Comparison of ENCODE assay signal across 15 cellular contexts in the genomic region with DNA sequence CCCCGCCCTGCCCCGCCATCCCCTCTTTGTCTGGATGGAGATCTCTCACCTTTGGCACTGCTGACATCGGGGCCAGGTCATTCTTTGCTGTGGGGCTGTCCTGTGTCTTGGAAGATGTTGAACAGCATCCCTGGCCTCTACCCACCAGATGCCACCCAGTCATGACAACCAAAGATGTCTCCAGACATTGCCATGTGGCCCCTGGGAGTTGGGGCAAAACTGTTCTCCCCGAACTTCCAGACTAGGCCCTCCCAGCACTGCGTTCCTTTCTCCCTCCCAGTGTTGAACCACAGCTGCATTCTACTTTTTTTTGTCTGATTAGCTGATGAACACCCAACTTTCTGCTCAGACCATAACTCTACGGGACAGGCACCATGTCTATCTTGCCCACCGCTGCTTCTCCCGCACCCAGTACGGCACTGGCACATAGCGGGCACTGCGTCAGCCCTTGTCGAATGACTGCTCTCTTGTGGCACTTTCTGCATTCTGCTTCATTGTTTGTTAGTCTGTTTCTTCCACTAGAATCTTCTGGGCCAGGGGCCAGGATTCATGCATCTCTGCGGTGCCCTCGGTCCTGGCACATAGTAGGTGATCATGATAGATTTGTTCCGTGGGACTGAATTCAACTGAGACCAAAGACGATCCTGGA. TPM values are rescaled to one million over a fixed set of nuclear protein-coding genes. Genes with fewer than 3 reads are reported as not detected.
DNase-seq lines count a peak whose midpoint lies in the region; ATAC-seq, FAIRE-seq and TF ChIP-seq lines count a peak whose summit lies in the region.
"Had no signal": no experiment of that assay in that cellular context is flagged by ENCODE, and none has a peak within 500 bp of the region (broad histone marks: within the 10 kb centered on the region; RNA-seq: fewer than 3 reads in every experiment).

No MANE protein-coding gene starts in this region.

- H3K9me3 ChIP-seq in HCT116 (ENCODE audit: control insufficient read depth in 1 of 2, insufficient read depth in 1 of 2, low read depth in 1 of 2, low read length in 2 of 2) (no peaks in the 10 kb centered on the region), kidney (ENCODE audit: control insufficient read depth in 1 of 2, low read length in 2 of 2) (no peaks in the 10 kb centered on the region), skeletal muscle tissue (ENCODE audit: control insufficient read depth in 3 of 3, low read length in 3 of 3) (no peaks in the 10 kb centered on the region)
- H3K9me3 ChIP-seq: BE2C, Peyer's patch had no signal

- RAD21 ChIA-PET in HCT116 (lab: Charles Lee; ENCODE audit: low non-redundant PET in 1 of 2, low total read pairs in 2 of 2, uncharacterized antibody in 2 of 2, unreplicated experiment in 2 of 2): no interaction called here

- peaks cover 25% of the 10 kb centered on the region for H3K27me3 Mint-ChIP-seq in activated T-cell treated with anti-CD3 and anti-CD28 coated beads, Interleukin-2, amount 50 U/mL, for 72 hours (ENCODE audit: low read depth)

- BruUV-seq in HCT116 (replicated peaks; lab: Mats Ljungman, UMichigan): no TSS peak

- no peak for TF ChIP-seq POLR2A in HCT116 (IDR thresholded peaks at IDR 0.05; ENCODE audit: borderline replicate concordance, extremely low read depth, insufficient read depth, insufficient read length)

- CTCF ChIA-PET in HCT116 (lab: Charles Lee) (no interaction called here), RWPE1 (lab: Yijun Ruan, JAX) (no interaction called here)

- no peaks in the 10 kb centered on the region for H3K79me2 ChIP-seq in HCT116 (ENCODE audit: insufficient read depth, low read length)

- H3K27ac Mint-ChIP-seq in activated T-cell treated with anti-CD3 and anti-CD28 coated beads, Interleukin-2, amount 50 U/mL, for 72 hours: no peak overlapping the region
- H3K27ac Mint-ChIP-seq: CD8-positive, alpha-beta T cell had no signal

- peak overlapping the region; percentile 67 for H3K4me2 ChIP-seq in HCT116 (ENCODE audit: low read length)

- H3K27ac ChIP-seq in HCT116 (ENCODE audit: low read depth, low read length) (peak overlapping the region; percentile 76), RWPE1 (peak overlapping the region; percentile 82), kidney (ENCODE audit: low read depth in 2 of 2, low read length in 2 of 2) (no peak overlapping the region), skeletal muscle tissue (ENCODE audit: low read depth, low read length) (peak overlapping the region; percentile 90)
- H3K27ac ChIP-seq: Peyer's patch had no signal

- DNase-seq in HCT116 (ENCODE audit: low read depth, low spot score): no peak
- no peak for DNase-seq in RWPE1 (ENCODE audit: low spot score)
- DNase-seq in kidney: peak; percentile 32
- DNase-seq in NCI-H1436 treated with DMSO at 0.1 percent for 48 hours (lab: John Stamatoyannopoulos, UW): no peak
- no peak for DNase-seq in activated T-cell treated with anti-CD3 and anti-CD28 coated beads, Interleukin-2, amount 50 U/mL, for 72 hours
- DNase-seq: BE2C; CD8-positive, alpha-beta T cell; NCI-H1694; NCI-H69; Peyer's patch; SIG-M5 had no signal

- H3K4me1 Mint-ChIP-seq in activated T-cell treated with anti-CD3 and anti-CD28 coated beads, Interleukin-2, amount 50 U/mL, for 72 hours (ENCODE audit: low read depth): peaks cover 5% of the 10 kb centered on the region

- H3K4me1 ChIP-seq in HCT116 (ENCODE audit: control insufficient read depth in 1 of 2, insufficient read depth in 2 of 2, low read length in 2 of 2): peaks cover 32 to 68% of the 10 kb centered on the region in 2 experiments
- H3K4me1 ChIP-seq in kidney (ENCODE audit: control insufficient read depth in 1 of 2, insufficient read depth in 1 of 2, low read depth in 1 of 2, low read length in 2 of 2): no peaks in the 10 kb centered on the region
- peaks cover 9 to 39% (median 38%) of the 10 kb centered on the region in 3 donors for H3K4me1 ChIP-seq in skeletal muscle tissue (ENCODE audit: control insufficient read depth in 3 of 3, insufficient read depth in 3 of 3, low read length in 3 of 3)
- H3K4me1 ChIP-seq: BE2C, Peyer's patch had no signal

- H4K20me1 ChIP-seq in HCT116 (ENCODE audit: insufficient read depth): no peaks in the 10 kb centered on the region

- H3K9ac ChIP-seq in HCT116 (ENCODE audit: low read length): peak overlapping the region; percentile 44
- H3K9ac ChIP-seq in kidney (ENCODE audit: low read length in 2 of 2): no peak overlapping the region
- peak overlapping the region in 1 of 3 donors; percentile 68 for H3K9ac ChIP-seq in skeletal muscle tissue (ENCODE audit: low read depth in 1 of 3, low read length in 3 of 3)

- H3K27me3 ChIP-seq in HCT116 (ENCODE audit: insufficient read depth, low read length) (no peaks in the 10 kb centered on the region), skeletal muscle tissue (ENCODE audit: control insufficient read depth in 3 of 3, insufficient read depth in 3 of 3, low read length in 3 of 3) (peaks cover 0 to 7% (median 6%) of the 10 kb centered on the region in 3 donors)
- H3K27me3 ChIP-seq: BE2C, Peyer's patch had no signal

- TF ChIP-seq CTCF in HCT116 (IDR thresholded peaks at IDR 0.05 in 2 of 3, conservative IDR thresholded peaks at IDR 0.05 in 1 of 3; ENCODE audit: borderline replicate concordance in 1 of 3, insufficient read depth in 1 of 3, low read depth in 2 of 3, low read length in 2 of 3) (no peak), RWPE1 (conservative IDR thresholded peaks at IDR 0.05; ENCODE audit: low read depth) (no peak), kidney (IDR thresholded peaks at IDR 0.05; ENCODE audit: borderline replicate concordance, extremely low read depth, insufficient read depth) (no peak)

- POLR2A ChIA-PET in HCT116 (lab: Charles Lee): interaction anchor here (0.7 to 0.9 kb wide), 3 partner anchors 38 to 1710 kb away, joined by 3 read pairs; no protein-coding TSS in a partner anchor
- POLR2A ChIA-PET in RWPE1 (lab: Yijun Ruan, JAX; ENCODE audit: low non-redundant PET): no interaction called here

- no peak overlapping the region for H3K4me3 ChIP-seq in HCT116 (replicated peaks in 1 of 2; ENCODE audit: low read depth in 1 of 2, low read length in 2 of 2)
- no peak overlapping the region for H3K4me3 ChIP-seq in kidney (ENCODE audit: low read length in 2 of 2)
- H3K4me3 ChIP-seq in skeletal muscle tissue (ENCODE audit: low read length in 3 of 3): peak overlapping the region in 1 of 3 donors; percentile 54
- H3K4me3 ChIP-seq: Peyer's patch had no signal

- H3K36me3 Mint-ChIP-seq in activated T-cell treated with anti-CD3 and anti-CD28 coated beads, Interleukin-2, amount 50 U/mL, for 72 hours (ENCODE audit: insufficient read depth in 2 of 2): no peaks in the 10 kb centered on the region
- H3K36me3 Mint-ChIP-seq: CD8-positive, alpha-beta T cell had no signal

- H3K36me3 ChIP-seq in HCT116 (ENCODE audit: control insufficient read depth in 1 of 2, insufficient read depth in 2 of 2, low read length in 2 of 2): no peaks in the 10 kb centered on the region
- H3K36me3 ChIP-seq in kidney (ENCODE audit: control insufficient read depth in 1 of 2, insufficient read depth in 2 of 2, low read length in 2 of 2): no peaks in the 10 kb centered on the region
- no peaks in the 10 kb centered on the region for H3K36me3 ChIP-seq in skeletal muscle tissue (ENCODE audit: control insufficient read depth in 3 of 3, insufficient read depth in 3 of 3, low read length in 3 of 3)
- H3K36me3 ChIP-seq: BE2C, Peyer's patch had no signal

- peak overlapping the region; percentile 13 for H2AFZ ChIP-seq in HCT116 (ENCODE audit: low read depth, low read length, poor library complexity, severe bottlenecking)

- no peaks in the 10 kb centered on the region for H3K9me3 Mint-ChIP-seq in activated T-cell treated with anti-CD3 and anti-CD28 coated beads, Interleukin-2, amount 50 U/mL, for 72 hours
- H3K9me3 Mint-ChIP-seq: CD8-positive, alpha-beta T cell had no signal

- no peaks in the 10 kb centered on the region for H3K9me2 ChIP-seq in HCT116 (ENCODE audit: insufficient read depth)

- ATAC-seq in HCT116: no peak
- no peak for ATAC-seq in HG02763 (IDR thresholded peaks at IDR 0.05; ENCODE audit: unreplicated experiment)
- ATAC-seq in activated T-cell treated with anti-CD3 and anti-CD28 coated beads, Interleukin-2, amount 50 U/mL, for 72 hours (replicated peaks in 1 of 2): no peak
- ATAC-seq: CD8-positive, alpha-beta T cell had no signal

- no peak overlapping the region for H3K4me3 Mint-ChIP-seq in activated T-cell treated with anti-CD3 and anti-CD28 coated beads, Interleukin-2, amount 50 U/mL, for 72 hours
- H3K4me3 Mint-ChIP-seq: CD8-positive, alpha-beta T cell had no signal

- FAIRE-seq in kidney (lab: Jason Lieb, UNC): no peak

- intact Hi-C loops in HCT116 (cut with micrococcal nuclease) (no loop called here), kidney (cut with DNase I) (no loop called here)

- no peak for TF ChIP-seq RAD21 in HCT116 (IDR thresholded peaks at IDR 0.05; ENCODE audit: low read depth)

TF ChIP-seq in HCT116, 20 proteins besides CTCF, POLR2A, EP300 and RAD21 (continues in another document):
- no peak for TF ChIP-seq SIN3A (IDR thresholded peaks at IDR 0.05; ENCODE audit: low read depth)
- TF ChIP-seq, protein P1, sequence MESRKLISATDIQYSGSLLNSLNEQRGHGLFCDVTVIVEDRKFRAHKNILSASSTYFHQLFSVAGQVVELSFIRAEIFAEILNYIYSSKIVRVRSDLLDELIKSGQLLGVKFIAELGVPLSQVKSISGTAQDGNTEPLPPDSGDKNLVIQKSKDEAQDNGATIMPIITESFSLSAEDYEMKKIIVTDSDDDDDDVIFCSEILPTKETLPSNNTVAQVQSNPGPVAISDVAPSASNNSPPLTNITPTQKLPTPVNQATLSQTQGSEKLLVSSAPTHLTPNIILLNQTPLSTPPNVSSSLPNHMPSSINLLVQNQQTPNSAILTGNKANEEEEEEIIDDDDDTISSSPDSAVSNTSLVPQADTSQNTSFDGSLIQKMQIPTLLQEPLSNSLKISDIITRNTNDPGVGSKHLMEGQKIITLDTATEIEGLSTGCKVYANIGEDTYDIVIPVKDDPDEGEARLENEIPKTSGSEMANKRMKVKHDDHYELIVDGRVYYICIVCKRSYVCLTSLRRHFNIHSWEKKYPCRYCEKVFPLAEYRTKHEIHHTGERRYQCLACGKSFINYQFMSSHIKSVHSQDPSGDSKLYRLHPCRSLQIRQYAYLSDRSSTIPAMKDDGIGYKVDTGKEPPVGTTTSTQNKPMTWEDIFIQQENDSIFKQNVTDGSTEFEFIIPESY (IDR thresholded peaks at IDR 0.05; ENCODE audit: extremely low read depth, insufficient replicate concordance, low read length): no peak
- TF ChIP-seq ZNF274 (IDR thresholded peaks at IDR 0.05; ENCODE audit: low read depth, low read length): no peak
- TF ChIP-seq EGR1 (IDR thresholded peaks at IDR 0.05; ENCODE audit: low read depth): no peak
- no peak for TF ChIP-seq YY1 (IDR thresholded peaks at IDR 0.05; ENCODE audit: extremely low read depth, insufficient replicate concordance, low read depth, low read length)
- TF ChIP-seq CBX3 (IDR thresholded peaks at IDR 0.05; ENCODE audit: low read depth): no peak
- no peak for TF ChIP-seq FOSL1 (IDR thresholded peaks at IDR 0.05; ENCODE audit: low read depth)

RNA-seq across cellular contexts. Expression of a gene that starts 13.1 kb away (rescaled TPM):
- total RNA-seq in HCT116 (2021; ENCODE audit: unreplicated experiment) (0.39 TPM), kidney (not detected), skeletal muscle tissue (140 TPM)
- 1.3 and 2.3 TPM in 2 replicates for polyA plus RNA-seq in HCT116 (2012)
- polyA plus RNA-seq in kidney (ENCODE audit: insufficient read depth, low read depth, low replicate concordance): 4.4 TPM
- not detected for total RNA-seq in activated T-cell treated with anti-CD3 and anti-CD28 coated beads, Interleukin-2, amount 50 U/mL, for 72 hours
- total RNA-seq: CD8-positive, alpha-beta T cell; Daoy; H4; Peyer's patch had no signal

Comparison
In these comparisons a context has a peak if more than half of its experiments do, and no peak if none do; other contexts are left out.
1. H3K27ac ChIP-seq: peak in HCT116 (single experiment), RWPE1 (single experiment) and skeletal muscle tissue (single experiment); none in kidney (0 of 2).
2. RNA of a gene that starts 13.1 kb away (total RNA-seq): 140 TPM in skeletal muscle tissue (single experiment); 0.39 TPM in HCT116 (single experiment), not detected in kidney (single experiment) and not detected in activated T-cell treated with anti-CD3 and anti-CD28 coated beads, Interleukin-2, amount 50 U/mL, for 72 hours; every median in the first group is over 100 times any median in the second.